In genomic region chr11:2393111-2393868, GRCh38 we compare ENCODE assay signal across 25 cellular contexts. TPM values are rescaled to one million over a fixed set of nuclear protein-coding genes. Genes with fewer than 3 reads are reported as not detected.
DNase-seq lines count a peak whose midpoint lies in the region; ATAC-seq and TF ChIP-seq lines count a peak whose summit lies in the region.
"Had no signal": no experiment of that assay in that cellular context is flagged by ENCODE, and none has a peak within 500 bp of the region (broad histone marks: within the 10 kb centered on the region; RNA-seq: fewer than 3 reads in every experiment).

No MANE protein-coding gene starts in this region.

- no peak overlapping the region for H3K27ac ChIP-seq in CD8-positive, alpha-beta T cell (ENCODE audit: low read depth, low read length)
- H3K27ac ChIP-seq in cingulate gyrus (ENCODE audit: low read depth, low read length) (peak overlapping the region; percentile 10), sigmoid colon (peak overlapping the region; percentile 88 to 100 (median 100)), psoas muscle (no peak overlapping the region)
- H3K27ac ChIP-seq: lower lobe of right lung, WERI-Rb-1 had no signal

- intact Hi-C loops in CD8-positive, alpha-beta T cell (cut with DNase I, micrococcal nuclease), result loop anchor here in 1 of 2 experiments (10.0 kb wide), 1 partner anchor 538 kb away; the partner anchor contains the start of gene LSP1
- intact Hi-C loops in sigmoid colon (cut with DNase I) (loop anchor here (10.0 kb wide), 1 partner anchor 772 kb away; the partner anchor contains the start of gene OSBPL5), psoas muscle (cut with DNase I) (no loop called here)

- H3K27ac Mint-ChIP-seq in CD8-positive, alpha-beta T cell, result no peak overlapping the region
- H3K27ac Mint-ChIP-seq: activated CD8-positive, alpha-beta T cell treated with anti-CD3 and anti-CD28 coated beads for 36 hours; activated naive CD4-positive, alpha-beta T cell treated with anti-CD3 and anti-CD28 coated beads for 36 hours; activated T-cell treated with anti-CD3 and anti-CD28 coated beads, Interleukin-2, amount 50 U/mL, for 24 hours; CD4-positive, alpha-beta T cell had no signal

- POLR2A ChIA-PET in CD8-positive, alpha-beta T cell (lab: Charles Lee), result no interaction called here

- WGBS in sigmoid colon, 2 donors, result 79 to 90% methylated on average over 27 of the region's 27 CpGs
- 87 to 92% (median 89%) methylated on average over 24 to 27 of the region's 27 CpGs for WGBS in psoas muscle, 3 donors

- no peak overlapping the region for H3K4me3 Mint-ChIP-seq in CD8-positive, alpha-beta T cell
- H3K4me3 Mint-ChIP-seq: activated CD8-positive, alpha-beta T cell treated with anti-CD3 and anti-CD28 coated beads for 36 hours; activated naive CD4-positive, alpha-beta T cell treated with anti-CD3 and anti-CD28 coated beads for 36 hours; activated T-cell treated with anti-CD3 and anti-CD28 coated beads, Interleukin-2, amount 50 U/mL, for 24 hours; CD4-positive, alpha-beta T cell had no signal

- no peaks in the 10 kb centered on the region for H3K9me3 Mint-ChIP-seq in CD8-positive, alpha-beta T cell
- H3K9me3 Mint-ChIP-seq: activated CD8-positive, alpha-beta T cell treated with anti-CD3 and anti-CD28 coated beads for 36 hours; activated naive CD4-positive, alpha-beta T cell treated with anti-CD3 and anti-CD28 coated beads for 36 hours; activated T-cell treated with anti-CD3 and anti-CD28 coated beads, Interleukin-2, amount 50 U/mL, for 24 hours; CD4-positive, alpha-beta T cell had no signal

- no peak for TF ChIP-seq EP300 in sigmoid colon (IDR thresholded peaks at IDR 0.05)

- H3K27me3 ChIP-seq in CD8-positive, alpha-beta T cell (ENCODE audit: insufficient read depth, low read length), result no peaks in the 10 kb centered on the region
- H3K27me3 ChIP-seq in sigmoid colon (no peaks in the 10 kb centered on the region), psoas muscle (ENCODE audit: insufficient read depth in 3 of 3, low read length in 2 of 3) (no peaks in the 10 kb centered on the region)
- H3K27me3 ChIP-seq: ovary had no signal

- peaks cover 15% of the 10 kb centered on the region for H3K4me1 ChIP-seq in CD8-positive, alpha-beta T cell (ENCODE audit: insufficient read depth, low read length)
- H3K4me1 ChIP-seq in sigmoid colon (peaks cover 0 to 57% (median 53%) of the 10 kb centered on the region in 4 donors), psoas muscle (peaks cover 24% of the 10 kb centered on the region)

- no peak for DNase-seq in CD8-positive, alpha-beta T cell
- DNase-seq in sigmoid colon, result no peak
- no peak for DNase-seq in effector CD4-positive, alpha-beta T cell
- no peak for DNase-seq in psoas muscle
- no peak for DNase-seq in nucleus accumbens (lab: John Stamatoyannopoulos, UW)
- DNase-seq: activated CD8-positive, alpha-beta T cell treated with anti-CD3 and anti-CD28 coated beads for 36 hours; activated naive CD4-positive, alpha-beta T cell treated with anti-CD3 and anti-CD28 coated beads for 36 hours; activated T-cell treated with anti-CD3 and anti-CD28 coated beads, Interleukin-2, amount 50 U/mL, for 24 hours; anterior cingulate cortex; CD4-positive, alpha-beta T cell; DND-41; effector CD8-positive, alpha-beta T cell; lower lobe of right lung; NCI-H1417; NCI-H526 treated with DMSO at 0.1 percent for 48 hours; OCI-M1; ovary; SHP77 treated with DMSO at 0.1 percent for 48 hours; WERI-Rb-1 had no signal

- H3K36me3 Mint-ChIP-seq in CD8-positive, alpha-beta T cell, result peaks cover 28% of the 10 kb centered on the region

- TF ChIP-seq POLR2A in sigmoid colon (IDR thresholded peaks at IDR 0.05), result no peak

- no peaks in the 10 kb centered on the region for H3K9me3 ChIP-seq in CD8-positive, alpha-beta T cell (ENCODE audit: low read length)
- no peaks in the 10 kb centered on the region for H3K9me3 ChIP-seq in sigmoid colon
- no peaks in the 10 kb centered on the region for H3K9me3 ChIP-seq in psoas muscle
- H3K9me3 ChIP-seq: lower lobe of right lung, ovary had no signal

- TF ChIP-seq CTCF in CD8-positive, alpha-beta T cell (IDR thresholded peaks at IDR 0.05), result no peak
- TF ChIP-seq CTCF in sigmoid colon (IDR thresholded peaks at IDR 0.05) (no peak), psoas muscle (IDR thresholded peaks at IDR 0.05) (no peak)

- no peak overlapping the region for H3K4me3 ChIP-seq in CD8-positive, alpha-beta T cell (ENCODE audit: low read depth, low read length)
- H3K4me3 ChIP-seq in sigmoid colon, result no peak overlapping the region
- no peak overlapping the region for H3K4me3 ChIP-seq in psoas muscle
- H3K4me3 ChIP-seq: lower lobe of right lung, ovary had no signal

- H3K36me3 ChIP-seq in CD8-positive, alpha-beta T cell (ENCODE audit: insufficient read depth, low read length), result no peaks in the 10 kb centered on the region
- H3K36me3 ChIP-seq in sigmoid colon (peaks cover 21 to 69% (median 56%) of the 10 kb centered on the region in 4 donors), psoas muscle (ENCODE audit: insufficient read depth in 1 of 2, low read depth in 1 of 2) (peaks cover 0 to 58% of the 10 kb centered on the region in 2 donors)
- H3K36me3 ChIP-seq: ovary had no signal

- peak; percentile 27 for ATAC-seq in CD8-positive, alpha-beta T cell
- ATAC-seq in GM21786 (IDR thresholded peaks at IDR 0.05; ENCODE audit: unreplicated experiment), result peak; percentile 36
- ATAC-seq in GM19035 (IDR thresholded peaks at IDR 0.05; ENCODE audit: unreplicated experiment), result no peak
- ATAC-seq in psoas muscle, result no peak
- ATAC-seq: activated CD8-positive, alpha-beta T cell treated with anti-CD3 and anti-CD28 coated beads for 36 hours; lower lobe of right lung had no signal

- peaks cover 18% of the 10 kb centered on the region for H3K4me1 Mint-ChIP-seq in CD8-positive, alpha-beta T cell (ENCODE audit: low read depth)

- no peaks in the 10 kb centered on the region for H3K27me3 Mint-ChIP-seq in CD8-positive, alpha-beta T cell (ENCODE audit: low read depth)
- H3K27me3 Mint-ChIP-seq: activated CD8-positive, alpha-beta T cell treated with anti-CD3 and anti-CD28 coated beads for 36 hours; activated T-cell treated with anti-CD3 and anti-CD28 coated beads, Interleukin-2, amount 50 U/mL, for 24 hours; CD4-positive, alpha-beta T cell had no signal

- CTCF ChIA-PET in CD8-positive, alpha-beta T cell (lab: Charles Lee), result no interaction called here

RNA-seq across cellular contexts. Expression of gene TSSC4, which starts 7.3 kb away (rescaled TPM):
- 10 to 100 TPM; 48.8 to 49.5 TPM for total RNA-seq in CD8-positive, alpha-beta T cell
- total RNA-seq in sigmoid colon (10 to 100 TPM; 45.1 to 60.1 (median 53.2) TPM), psoas muscle (10 to 100 TPM; 43.4 to 65.5 (median 51.7) TPM)
- polyA plus RNA-seq in sigmoid colon (10 to 100 TPM; 43.7 to 51.1 (median 47.7) TPM), psoas muscle (100 to 1,000 TPM in 2 of 3 donors, 10 to 100 TPM in 1; 76.6 to 114 (median 107) TPM)

RNA-seq across cellular contexts. Expression of gene CD81, which starts 16.2 kb away (rescaled TPM):
- 100 to 1,000 TPM; 165 to 166 TPM for total RNA-seq in CD8-positive, alpha-beta T cell
- total RNA-seq in sigmoid colon (100 to 1,000 TPM; 401 to 625 (median 493) TPM), psoas muscle (100 to 1,000 TPM in 3 of 4 donors, 10 to 100 TPM in 1; 88.7 to 136 (median 117) TPM)
- polyA plus RNA-seq in sigmoid colon (100 to 1,000 TPM in 1 of 3 donors, 10 to 100 TPM in 2; 67.9 to 313 (median 90.6) TPM), psoas muscle (100 to 1,000 TPM in 1 of 3 donors, 10 to 100 TPM in 2; 75.9 to 155 (median 90.1) TPM)

RNA-seq across cellular contexts. Expression of gene TRPM5, which starts 51.0 kb away (rescaled TPM):
- under 1 TPM; 0.60 to 0.64 TPM for total RNA-seq in CD8-positive, alpha-beta T cell
- total RNA-seq in sigmoid colon (not detected), psoas muscle (not detected)
- polyA plus RNA-seq in sigmoid colon (1 to 10 TPM in 1 of 3 donors, under 1 TPM in 1, not detected in 1; 0.60 to 2.8 TPM), psoas muscle (not detected)
- total RNA-seq: activated CD8-positive, alpha-beta T cell treated with anti-CD3 and anti-CD28 coated beads for 36 hours; activated naive CD4-positive, alpha-beta T cell treated with anti-CD3 and anti-CD28 coated beads for 36 hours; H4; lower lobe of right lung; T-helper 2 cell treated with Interferon-gamma antibody and Interleukin-4, amounts not matched to agents 100 ng/mL and 5 ng/mL, for 36 hours had no signal
- polyA plus RNA-seq: AG04450 had no signal

RNA-seq across cellular contexts. Expression of gene KCNQ1, which starts 51.5 kb away (rescaled TPM):
- total RNA-seq in CD8-positive, alpha-beta T cell, result 10 to 100 TPM; 24.9 to 25.7 TPM
- total RNA-seq in sigmoid colon, result 1 to 10 TPM; 1.1 to 3.8 (median 3.1) TPM
- polyA plus RNA-seq in sigmoid colon, result 10 to 100 TPM in 1 of 3 donors, 1 to 10 TPM in 2; 7.8 to 25.2 (median 9.5) TPM
- 1 to 10 TPM; 1.1 to 3.1 (median 1.8) TPM for total RNA-seq in psoas muscle
- under 1 TPM; 0.48 to 0.98 (median 0.52) TPM for polyA plus RNA-seq in psoas muscle
- polyA plus RNA-seq: AG04450 had no signal

Comparison
In these comparisons a context has a peak if more than half of its experiments do, and no peak if none do; other contexts are left out.
1. ATAC-seq: peak in CD8-positive, alpha-beta T cell (single experiment) and GM21786 (single experiment); none in GM19035 (single experiment) and psoas muscle (0 of 4).
2. H3K27ac ChIP-seq: peak in cingulate gyrus (single experiment) and sigmoid colon (4 of 4); none in CD8-positive, alpha-beta T cell (single experiment) and psoas muscle (single experiment).